Comparison of ENCODE assay signal across 8 cellular contexts in the genomic region with DNA sequence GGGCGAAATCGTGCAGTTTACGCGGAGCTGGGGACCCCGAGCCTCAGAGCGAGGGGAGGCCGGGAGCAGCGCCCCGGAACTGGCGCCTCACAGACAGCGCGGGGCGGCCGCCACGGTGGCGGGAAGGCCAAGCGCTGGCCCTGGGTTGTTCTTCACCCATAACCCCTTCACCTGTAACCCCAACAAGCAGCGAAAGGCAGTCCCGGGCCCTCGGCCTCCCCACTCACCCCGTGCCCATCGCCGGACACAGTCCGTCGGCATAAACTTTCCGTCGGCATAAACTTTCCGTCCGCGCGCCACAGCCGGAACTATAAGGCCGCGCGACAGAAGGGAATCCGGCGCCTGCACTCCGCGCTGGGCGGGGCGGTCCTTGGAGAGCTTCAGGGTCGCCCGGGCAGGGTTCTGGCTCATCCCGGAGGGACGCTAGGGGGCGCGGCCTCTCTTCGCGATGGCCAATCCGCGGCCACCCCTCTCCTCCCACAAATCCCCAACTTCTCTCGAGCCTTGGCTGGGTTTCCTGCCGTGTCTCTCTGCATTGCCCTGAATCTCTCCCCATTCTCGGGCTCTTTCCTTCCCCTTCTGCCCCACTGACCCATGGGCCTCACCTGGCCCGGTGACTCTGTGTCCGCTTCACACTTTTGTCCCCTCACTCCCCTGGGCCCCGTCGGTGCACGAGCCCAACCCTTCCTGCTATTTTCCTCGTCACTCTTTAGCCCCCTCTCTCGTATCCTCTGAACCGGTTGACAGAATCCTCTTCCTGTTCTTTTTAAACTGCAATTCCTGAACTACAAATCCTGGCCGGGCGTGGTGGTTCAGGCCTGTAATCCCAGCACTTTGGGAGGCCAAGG. TPM values are rescaled to one million over a fixed set of nuclear protein-coding genes. Genes with fewer than 3 reads are reported as not detected.
DNase-seq lines count a peak whose midpoint lies in the region; ATAC-seq, FAIRE-seq and TF ChIP-seq lines count a peak whose summit lies in the region.

A gene (minus strand): TSS at position 261 of the 848 bp plus-strand sequence. CDS start 3,751 bp downstream, outside the sequence.

- peak; percentile 94 for ATAC-seq in CD4-positive, alpha-beta T cell (ENCODE audit: poor library complexity)
- ATAC-seq in GM19397 (IDR thresholded peaks at IDR 0.05; ENCODE audit: unreplicated experiment) (peak; percentile 95), HG03571 (IDR thresholded peaks at IDR 0.05; ENCODE audit: unreplicated experiment) (peak; percentile 94), HepG2 (peak; percentile 95)

- H3K9ac ChIP-seq in HepG2 (ENCODE audit: insufficient read depth, low read depth, low read length), result peak within 1 kb of the TSS; percentile 96

- H3K27me3 Mint-ChIP-seq in CD4-positive, alpha-beta T cell, result no peaks in the 10 kb centered on the region

- peak within 1 kb of the TSS; percentile 100 for H3K4me2 ChIP-seq in HepG2 (ENCODE audit: low read depth, low read length)

- peaks cover 41% of the 10 kb centered on the region for H3K4me1 Mint-ChIP-seq in CD4-positive, alpha-beta T cell (ENCODE audit: low read depth)

- H3K4me3 Mint-ChIP-seq in CD4-positive, alpha-beta T cell, result peak within 1 kb of the TSS; percentile 99

- H3K27ac Mint-ChIP-seq in CD4-positive, alpha-beta T cell, result peak within 1 kb of the TSS; percentile 93

- H3K9me3 Mint-ChIP-seq in CD4-positive, alpha-beta T cell, result no peaks in the 10 kb centered on the region

- WGBS in HepG2 (ENCODE audit: low lambda C conversion rate), result 1% methylated on average over 31 of the region's 64 CpGs

- H3K27ac ChIP-seq in CD4-positive, alpha-beta T cell (ENCODE audit: low read depth, low read length), result peak within 1 kb of the TSS; percentile 88
- H3K27ac ChIP-seq in HepG2 (ENCODE audit: extremely low read length, insufficient read depth, low read length), result peak within 1 kb of the TSS; percentile 99

- in situ Hi-C loops in HepG2 (cut with HindIII; ENCODE audit: extremely low pct_ligation_motif_present, low pct_unique_long_range_greater_than_20kb), result no loop called here

- no peaks in the 10 kb centered on the region for H3K27me3 ChIP-seq in CD4-positive, alpha-beta T cell (ENCODE audit: control insufficient read depth, insufficient read depth, low read length)
- H3K27me3 ChIP-seq in HepG2 (ENCODE audit: control insufficient read depth in 1 of 2, insufficient read depth in 2 of 2, low read length in 2 of 2), result no peaks in the 10 kb centered on the region; a peak in 1 of 5 replicates

- no peaks in the 10 kb centered on the region for H3K9me3 ChIP-seq in CD4-positive, alpha-beta T cell (ENCODE audit: control insufficient read depth, low read length)
- H3K9me3 ChIP-seq in HepG2 (ENCODE audit: low read length), result no peaks in the 10 kb centered on the region

- DNase-seq in CD4-positive, alpha-beta T cell, result peak; percentile 81 to 92 (median 87)
- DNase-seq in NCI-H774 (lab: John Stamatoyannopoulos, UW), result peak; percentile 95
- DNase-seq in activated CD4-positive, alpha-beta T cell treated with anti-CD3 and anti-CD28 coated beads, Interleukin-2, amount 50 U/mL, for 4 hours, result peak; percentile 90 to 91
- DNase-seq in dermis blood vessel endothelial cell, result peak; percentile 98
- peak; percentile 92 for DNase-seq in HepG2 (ENCODE audit: low spot score)
- peak; percentile 98 for DNase-seq in stimulated activated CD4-positive, alpha-beta T cell treated with anti-CD3 and anti-CD28 coated beads, Interleukin-4, amount 100 ng/mL, for 1 hour

- intact Hi-C loops in CD4-positive, alpha-beta T cell (cut with DNase I, micrococcal nuclease), result loop anchor here in 1 of 2 experiments (1.0 to 10.0 kb wide), 3 partner anchors 94 to 306 kb away; a partner anchor contains a TSS
- intact Hi-C loops in HepG2 (cut with micrococcal nuclease; ENCODE audit: unreplicated experiment), result loop anchor here (1.0 kb wide), 1 partner anchor 258 kb away; a partner anchor contains a TSS

- H3K4me1 ChIP-seq in HepG2 (ENCODE audit: insufficient read depth, low read length), result peaks cover 43% of the 10 kb centered on the region

- H2AFZ ChIP-seq in HepG2 (ENCODE audit: low read length), result peak within 1 kb of the TSS; percentile 88

- CTCF ChIA-PET in CD4-positive, alpha-beta T cell (lab: Charles Lee), result interaction anchor here (0.9 to 1.5 kb wide), 5 partner anchors 9 to 887 kb away, joined by 3 to 7 read pairs (median 4); a partner anchor contains a TSS
- CTCF ChIA-PET in HepG2 (lab: Yijun Ruan, JAX; ENCODE audit: low intra/inter-chr PET ratio, low total read pairs), result interaction anchor here (1.1 kb wide), 1 partner anchor 258 kb away, joined by 3 read pairs; a partner anchor contains a TSS

- peak in 1 of 2 experiments; percentile 68; a peak in 3 of 4 replicates for TF ChIP-seq EP300 in HepG2 (IDR thresholded peaks at IDR 0.05; ENCODE audit: low read depth in 2 of 2, low read length in 2 of 2)
- 0 out of 2 replicates have a peak, but pooled peaks have one; percentile 35 for TF ChIP-seq EP300 in HepG2 (CRISPR knock-in tag; IDR thresholded peaks at IDR 0.05; ENCODE audit: borderline replicate concordance)

- peaks cover 2 to 6% of the 10 kb centered on the region in 2 experiments; a peak in 3 of 5 replicates for H3K36me3 ChIP-seq in HepG2 (replicated peaks in 1 of 2; ENCODE audit: control insufficient read depth in 1 of 2, insufficient read depth in 2 of 2, low read length in 2 of 2)

- TF ChIP-seq CTCF in CD4-positive, alpha-beta T cell (IDR thresholded peaks at IDR 0.05), result peak; percentile 59
- peak; percentile 93 for TF ChIP-seq CTCF in HepG2 (CRISPR knock-in tag; IDR thresholded peaks at IDR 0.05)

- peak; percentile 70 for TF ChIP-seq RAD21 in HepG2 (CRISPR knock-in tag; IDR thresholded peaks at IDR 0.05)

- H3K4me3 ChIP-seq in HepG2 (replicated peaks in 1 of 3; ENCODE audit: insufficient read depth in 1 of 3, low read depth in 2 of 3, low read length in 3 of 3), result peak within 1 kb of the TSS; percentile 87 to 91 (median 89)

- peaks cover 30% of the 10 kb centered on the region for H3K36me3 Mint-ChIP-seq in CD4-positive, alpha-beta T cell (ENCODE audit: low read depth)

- TSS peak; percentile 84 for BruUV-seq in HepG2 (replicated peaks; lab: Mats Ljungman, UMichigan)

- peak; percentile 87 to 91 for TF ChIP-seq POLR2A in HepG2 (IDR thresholded peaks at IDR 0.05; ENCODE audit: insufficient read depth in 1 of 2, low read depth in 2 of 2, low read length in 2 of 2)

- peaks cover 45% of the 10 kb centered on the region for H3K79me2 ChIP-seq in HepG2 (ENCODE audit: insufficient read depth, low read length)

- peak; percentile 76 for FAIRE-seq in HepG2 (lab: Jason Lieb, UNC)

- POLR2A ChIA-PET in CD4-positive, alpha-beta T cell (lab: Charles Lee), result interaction anchor here (0.5 to 1.6 kb wide), 18 partner anchors 12 to 1224 kb away, joined by 3 to 14 read pairs (median 4); a partner anchor contains a TSS
- POLR2A ChIA-PET in HepG2 (lab: Yijun Ruan, JAX), result interaction anchor here (0.6 to 2.9 kb wide), 20 partner anchors 12 to 775 kb away, joined by 3 to 30 read pairs (median 4); a partner anchor contains a TSS

- H4K20me1 ChIP-seq in HepG2 (ENCODE audit: insufficient read depth, low read length), result no peaks in the 10 kb centered on the region

TF ChIP-seq in HepG2, 621 proteins besides CTCF, POLR2A, EP300 and RAD21 (continues in another document):
- TF ChIP-seq MIER2 (CRISPR knock-in tag; IDR thresholded peaks at IDR 0.05) (peak; percentile 86), ZFP62 (CRISPR knock-in tag; IDR thresholded peaks at IDR 0.05) (no peak)

RNA-seq across cellular contexts. Expression of the gene that starts here (rescaled TPM):
- 10 to 100 TPM; 20.6 to 25.1 TPM for total RNA-seq in CD4-positive, alpha-beta T cell
- total RNA-seq in dermis blood vessel endothelial cell (42.9 and 48.4 TPM in 2 replicates), HepG2 (2016; rRNA removed; fragmentation: Illumina TruSeq; extraction: Trizol) (52.0 and 57.8 TPM in 2 replicates)
- total RNA-seq in HepG2 (2016; cell fraction: cytosol; rRNA removed; fragmentation: Illumina TruSeq; extraction: Trizol; ENCODE audit: low read depth), result 17.0 and 20.8 TPM in 2 replicates
- 51.9 and 56.4 TPM in 2 replicates for total RNA-seq in HepG2 (2016; cell fraction: insoluble cytoplasmic fraction; rRNA removed; fragmentation: Illumina TruSeq; extraction: Trizol)
- total RNA-seq in HepG2 (2016; cell fraction: membrane; rRNA removed; fragmentation: Illumina TruSeq; extraction: Trizol), result 49.9 and 57.9 TPM in 2 replicates
- total RNA-seq in HepG2 (2016; cell fraction: nucleus; rRNA removed; fragmentation: Illumina TruSeq; extraction: Trizol), result 46.7 and 47.9 TPM in 2 replicates
- polyA plus RNA-seq in HepG2 (2011; rRNA removed), result 32.9 and 41.4 TPM in 2 replicates
- polyA plus RNA-seq in HepG2 (2011; cell fraction: cytosol; rRNA removed), result 33.9 and 35.7 TPM in 2 replicates
- 38.0 and 47.8 TPM in 2 replicates for polyA plus RNA-seq in HepG2 (2011; cell fraction: nucleus; rRNA removed)
- polyA plus RNA-seq in HepG2 (2012), result 19.7 and 28.3 TPM in 2 replicates
- 17.3 and 20.3 TPM in 2 replicates for polyA plus RNA-seq in HepG2 (2016; cell fraction: cytosol; fragmentation: Illumina TruSeq; extraction: Trizol; ENCODE audit: low read depth)
- polyA plus RNA-seq in HepG2 (2016; cell fraction: insoluble cytoplasmic fraction; fragmentation: Illumina TruSeq; extraction: Trizol; ENCODE audit: low read depth), result 50.5 and 52.9 TPM in 2 replicates
- polyA plus RNA-seq in HepG2 (2016; cell fraction: membrane; fragmentation: Illumina TruSeq; extraction: Trizol; ENCODE audit: low read depth), result 34.9 and 41.5 TPM in 2 replicates
- 61.6 and 62.0 TPM in 2 replicates for polyA plus RNA-seq in HepG2 (2016; cell fraction: nucleus; fragmentation: Illumina TruSeq; extraction: Trizol; ENCODE audit: insufficient read depth, low read depth)
- 35.4 and 83.9 TPM in 2 replicates for polyA minus RNA-seq in HepG2 (2011; rRNA and poly(A)+ RNA removed; ENCODE audit: low replicate concordance)
- polyA minus RNA-seq in HepG2 (2011; cell fraction: cytosol; rRNA and poly(A)+ RNA removed), result 26.2 and 26.6 TPM in 2 replicates
- 66.4 and 78.2 TPM in 2 replicates for polyA minus RNA-seq in HepG2 (2011; cell fraction: nucleus; rRNA and poly(A)+ RNA removed)

Comparison
In these comparisons a context has a peak if more than half of its experiments do, and no peak if none do; other contexts are left out.
1. Peak in every context shown above with its lines: DNase-seq, ATAC-seq, H3K4me3 ChIP-seq and H3K27ac ChIP-seq.